Comparison of ENCODE assay signal across 21 cellular contexts in genomic region chr7:11376549-11376948, GRCh38.
"Had no signal": no experiment of that assay in that cellular context is flagged by ENCODE, and none has a peak within 500 bp of the region (broad histone marks: within the 10 kb centered on the region; RNA-seq: fewer than 3 reads in every experiment).

No MANE protein-coding gene starts in this region.

- H3K4me1 ChIP-seq: heart right ventricle, parathyroid adenoma, prostate gland, sigmoid colon, transverse colon had no signal

- H3K36me3 ChIP-seq: prostate gland, sigmoid colon, stomach, thoracic aorta, transverse colon had no signal

- H3K27ac ChIP-seq: coronary artery, heart right ventricle, parathyroid adenoma, prostate gland, sigmoid colon, skin epidermis, stomach, thoracic aorta, transverse colon had no signal

- ATAC-seq: esophagus mucosa; heart right ventricle; left cardiac atrium; naive thymus-derived CD4-positive, alpha-beta T cell had no signal

- H3K9me3 ChIP-seq: heart right ventricle, prostate gland, sigmoid colon, stomach, thoracic aorta, transverse colon had no signal

- H3K4me3 ChIP-seq: coronary artery, heart right ventricle, prostate gland, sigmoid colon, skin epidermis, stomach, thoracic aorta, transverse colon had no signal

- H3K27me3 ChIP-seq: heart right ventricle, sigmoid colon, stomach, transverse colon had no signal

- DNase-seq: effector CD4-positive, alpha-beta T cell; heart right ventricle; hypothalamus; islet precursor cell; left cardiac atrium; mammary epithelial cell; naive thymus-derived CD4-positive, alpha-beta T cell; nephron progenitor cell; sigmoid colon; stimulated activated CD4-positive, alpha-beta T cell treated with anti-CD3 and anti-CD28 coated beads, Interleukin-12 subunit alpha, Interleukin-12 subunit beta, amount 100 ng/mL, for 4 hours; stimulated activated naive CD4-positive, alpha-beta T cell; stomach; substantia nigra; transverse colon had no signal

- FAIRE-seq: frontal cortex had no signal
